Comparison of ENCODE assay signal across 18 cellular contexts in the genomic region with DNA sequence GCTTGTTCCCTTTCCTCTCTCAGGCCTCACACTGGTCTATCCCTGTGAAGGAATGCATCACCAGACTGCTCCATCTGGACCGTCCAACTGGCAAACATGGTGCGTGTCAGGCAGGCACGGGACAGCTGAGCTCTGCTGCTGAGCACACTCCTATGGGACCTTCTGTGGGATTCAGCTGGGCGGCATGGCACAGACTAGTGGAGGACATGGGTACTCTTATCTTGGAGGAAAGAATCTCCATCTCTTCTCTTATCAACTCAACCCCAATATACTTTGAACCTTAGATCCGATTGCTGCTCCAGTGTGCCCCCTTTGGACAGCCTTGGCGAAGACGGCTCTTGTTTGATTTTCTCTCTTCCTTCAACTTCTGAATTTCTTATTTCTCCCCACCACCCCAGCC.
DNase-seq lines count a peak whose midpoint lies in the region; ATAC-seq and TF ChIP-seq lines count a peak whose summit lies in the region.
"Had no signal": no experiment of that assay in that cellular context is flagged by ENCODE, and none has a peak within 500 bp of the region (broad histone marks: within the 10 kb centered on the region; RNA-seq: fewer than 3 reads in every experiment).

No MANE protein-coding gene starts in this region.

- H3K4me1 ChIP-seq in Loucy (ENCODE audit: insufficient read depth, low read length, poor library complexity, severe bottlenecking) (no peaks in the 10 kb centered on the region), endodermal cell (ENCODE audit: control insufficient read depth, insufficient read depth, low read length) (peaks cover 11% of the 10 kb centered on the region)
- H3K4me1 ChIP-seq in CD4-positive, alpha-beta memory T cell (ENCODE audit: insufficient read depth, low read length) = no peaks in the 10 kb centered on the region
- H3K4me1 ChIP-seq: esophagus squamous epithelium, suprapubic skin had no signal

- no peaks in the 10 kb centered on the region for H3K36me3 Mint-ChIP-seq in endodermal cell (ENCODE audit: low read depth)
- H3K36me3 Mint-ChIP-seq in progenitor cell of endocrine pancreas (ENCODE audit: insufficient read depth) = no peaks in the 10 kb centered on the region
- H3K36me3 Mint-ChIP-seq in CD4-positive, alpha-beta memory T cell = no peaks in the 10 kb centered on the region
- H3K36me3 Mint-ChIP-seq: CD8-positive, alpha-beta memory T cell; naive B cell had no signal

- H3K4me2 ChIP-seq in Loucy (ENCODE audit: low read depth, low read length, poor library complexity, severe bottlenecking) = no peak overlapping the region

- H2AFZ ChIP-seq in Loucy (ENCODE audit: low read length) = no peak overlapping the region

- POLR2A ChIA-PET in CD4-positive, alpha-beta memory T cell (lab: Charles Lee; ENCODE audit: partially characterized antibody) = no interaction called here

- no peaks in the 10 kb centered on the region for H3K27me3 Mint-ChIP-seq in endodermal cell (ENCODE audit: insufficient read depth)
- no peaks in the 10 kb centered on the region for H3K27me3 Mint-ChIP-seq in progenitor cell of endocrine pancreas
- peaks cover 4 to 20% of the 10 kb centered on the region in 2 donors for H3K27me3 Mint-ChIP-seq in CD4-positive, alpha-beta memory T cell

- no peaks in the 10 kb centered on the region for H3F3A ChIP-seq in Loucy (ENCODE audit: low read depth)

- H3K4me3 Mint-ChIP-seq in endodermal cell (no peak overlapping the region), progenitor cell of endocrine pancreas (ENCODE audit: low read depth) (no peak overlapping the region)
- H3K4me3 Mint-ChIP-seq in CD4-positive, alpha-beta memory T cell = no peak overlapping the region
- H3K4me3 Mint-ChIP-seq: CD8-positive, alpha-beta memory T cell; naive B cell had no signal

- H3K9me3 ChIP-seq in Loucy (ENCODE audit: insufficient read depth, low read depth, low read length) = no peaks in the 10 kb centered on the region
- no peaks in the 10 kb centered on the region for H3K9me3 ChIP-seq in endodermal cell (ENCODE audit: control insufficient read depth, low read length)
- no peaks in the 10 kb centered on the region for H3K9me3 ChIP-seq in CD4-positive, alpha-beta memory T cell (ENCODE audit: control insufficient read depth in 1 of 2, low read length in 2 of 2)
- H3K9me3 ChIP-seq: esophagus squamous epithelium, suprapubic skin had no signal

- H3K4me1 Mint-ChIP-seq in endodermal cell = peaks cover 23% of the 10 kb centered on the region
- peaks cover 2% of the 10 kb centered on the region for H3K4me1 Mint-ChIP-seq in progenitor cell of endocrine pancreas (ENCODE audit: low read depth)
- H3K4me1 Mint-ChIP-seq in CD4-positive, alpha-beta memory T cell = no peaks in the 10 kb centered on the region
- H3K4me1 Mint-ChIP-seq: CD8-positive, alpha-beta memory T cell; naive B cell had no signal

- CTCF ChIA-PET in CD4-positive, alpha-beta memory T cell (lab: Charles Lee; ENCODE audit: partially characterized antibody) = no interaction called here

- H3K27ac ChIP-seq in endodermal cell (ENCODE audit: low read depth, low read length) = no peak overlapping the region
- no peak overlapping the region for H3K27ac ChIP-seq in CD4-positive, alpha-beta memory T cell (ENCODE audit: low read depth, low read length)
- H3K27ac ChIP-seq: esophagus squamous epithelium, suprapubic skin had no signal

- peak; percentile 50 for TF ChIP-seq CTCF in Loucy (conservative IDR thresholded peaks at IDR 0.05; ENCODE audit: low read length)
- TF ChIP-seq CTCF in endodermal cell (conservative IDR thresholded peaks at IDR 0.05) = peak; percentile 70
- peak; percentile 29 for TF ChIP-seq CTCF in progenitor cell of endocrine pancreas (IDR thresholded peaks at IDR 0.05; ENCODE audit: unreplicated experiment)

- H3K4me3 ChIP-seq in Loucy (ENCODE audit: low read length, poor library complexity, severe bottlenecking) (no peak overlapping the region), endodermal cell (ENCODE audit: low read length) (no peak overlapping the region)
- H3K4me3 ChIP-seq in CD4-positive, alpha-beta memory T cell (ENCODE audit: low read length in 2 of 2) = no peak overlapping the region
- H3K4me3 ChIP-seq: esophagus squamous epithelium, suprapubic skin had no signal

- H3K9me3 Mint-ChIP-seq in endodermal cell (no peaks in the 10 kb centered on the region), progenitor cell of endocrine pancreas (ENCODE audit: low read depth) (no peaks in the 10 kb centered on the region)
- H3K9me3 Mint-ChIP-seq in CD4-positive, alpha-beta memory T cell = no peaks in the 10 kb centered on the region
- H3K9me3 Mint-ChIP-seq: CD8-positive, alpha-beta memory T cell; naive B cell had no signal

- H4K20me1 ChIP-seq in Loucy (ENCODE audit: insufficient read depth, low read length, poor library complexity, severe bottlenecking) = no peaks in the 10 kb centered on the region

- H3K27ac Mint-ChIP-seq in endodermal cell (no peak overlapping the region), progenitor cell of endocrine pancreas (no peak overlapping the region)
- H3K27ac Mint-ChIP-seq in CD4-positive, alpha-beta memory T cell = no peak overlapping the region

- DNase-seq in DMS53 (lab: John Stamatoyannopoulos, UW) (peak; percentile 20), DMS53 treated with DMSO at 0.1 percent for 48 hours (lab: John Stamatoyannopoulos, UW; ENCODE audit: unreplicated experiment) (no peak), endodermal cell (peak; percentile 76), progenitor cell of endocrine pancreas (ENCODE audit: low spot score, unreplicated experiment) (no peak), COLO829 (ENCODE audit: low spot score) (no peak)
- no peak for DNase-seq in CD4-positive, alpha-beta memory T cell
- DNase-seq: amygdala; CD8-positive, alpha-beta memory T cell; cortex of kidney; esophagus squamous epithelium; GF-D8; naive B cell; NCI-H774; T-helper 9 cell had no signal

- no peaks in the 10 kb centered on the region for H3K36me3 ChIP-seq in Loucy (ENCODE audit: insufficient read depth, low read length)
- no peaks in the 10 kb centered on the region for H3K36me3 ChIP-seq in endodermal cell (ENCODE audit: control insufficient read depth, insufficient read depth, low read length)
- H3K36me3 ChIP-seq in CD4-positive, alpha-beta memory T cell (ENCODE audit: insufficient read depth, low read length) = no peaks in the 10 kb centered on the region
- H3K36me3 ChIP-seq: esophagus squamous epithelium, suprapubic skin had no signal

- intact Hi-C loops in CD4-positive, alpha-beta memory T cell (cut with micrococcal nuclease) = no loop called here

- ATAC-seq in GM18505 (IDR thresholded peaks at IDR 0.05; ENCODE audit: unreplicated experiment) = no peak
- ATAC-seq: left lobe of liver had no signal

- WGBS in endodermal cell (ENCODE audit: insufficient coverage in 1 of 2, insufficient read length in 1 of 2), 2 experiments = 94 to 97% methylated on average over 6 to 7 of the region's 7 CpGs

- no peak overlapping the region for H3K9ac ChIP-seq in Loucy (ENCODE audit: low read depth, low read length, poor library complexity, severe bottlenecking)
- H3K9ac ChIP-seq in endodermal cell (ENCODE audit: extremely low read depth, low read length, poor library complexity, severe bottlenecking) = no peak overlapping the region

- TF ChIP-seq POLR2A in GM18505 (IDR thresholded peaks at IDR 0.05; ENCODE audit: borderline replicate concordance, extremely low read depth, insufficient read depth, insufficient read length) = no peak

- H3K79me2 ChIP-seq in Loucy (ENCODE audit: insufficient read depth, low read length) = no peaks in the 10 kb centered on the region

- no peaks in the 10 kb centered on the region for H3K27me3 ChIP-seq in Loucy (ENCODE audit: insufficient read depth, low read length, poor library complexity, severe bottlenecking)
- no peaks in the 10 kb centered on the region for H3K27me3 ChIP-seq in endodermal cell (ENCODE audit: control insufficient read depth, insufficient read depth, low read length, poor library complexity, severe bottlenecking)
- no peaks in the 10 kb centered on the region for H3K27me3 ChIP-seq in CD4-positive, alpha-beta memory T cell (ENCODE audit: insufficient read depth, low read length)
- H3K27me3 ChIP-seq: esophagus squamous epithelium, suprapubic skin had no signal

- no peaks in the 10 kb centered on the region for H3K9me2 ChIP-seq in Loucy (replicated peaks; ENCODE audit: low read depth, low read length)

Comparison
In these comparisons a context has a peak if more than half of its experiments do, and no peak if none do; other contexts are left out.
1. DNase-seq: peak in DMS53 (single experiment) and endodermal cell (single experiment); none in DMS53 treated with DMSO at 0.1 percent for 48 hours (single experiment), progenitor cell of endocrine pancreas (single experiment), COLO829 (single experiment) and CD4-positive, alpha-beta memory T cell (0 of 5).
2. Peak in every context shown above with its lines, with median percentiles within 50 percentile points of each other: CTCF ChIP-seq.